Comparison of ENCODE assay signal across 8 cellular contexts in the genomic region with DNA sequence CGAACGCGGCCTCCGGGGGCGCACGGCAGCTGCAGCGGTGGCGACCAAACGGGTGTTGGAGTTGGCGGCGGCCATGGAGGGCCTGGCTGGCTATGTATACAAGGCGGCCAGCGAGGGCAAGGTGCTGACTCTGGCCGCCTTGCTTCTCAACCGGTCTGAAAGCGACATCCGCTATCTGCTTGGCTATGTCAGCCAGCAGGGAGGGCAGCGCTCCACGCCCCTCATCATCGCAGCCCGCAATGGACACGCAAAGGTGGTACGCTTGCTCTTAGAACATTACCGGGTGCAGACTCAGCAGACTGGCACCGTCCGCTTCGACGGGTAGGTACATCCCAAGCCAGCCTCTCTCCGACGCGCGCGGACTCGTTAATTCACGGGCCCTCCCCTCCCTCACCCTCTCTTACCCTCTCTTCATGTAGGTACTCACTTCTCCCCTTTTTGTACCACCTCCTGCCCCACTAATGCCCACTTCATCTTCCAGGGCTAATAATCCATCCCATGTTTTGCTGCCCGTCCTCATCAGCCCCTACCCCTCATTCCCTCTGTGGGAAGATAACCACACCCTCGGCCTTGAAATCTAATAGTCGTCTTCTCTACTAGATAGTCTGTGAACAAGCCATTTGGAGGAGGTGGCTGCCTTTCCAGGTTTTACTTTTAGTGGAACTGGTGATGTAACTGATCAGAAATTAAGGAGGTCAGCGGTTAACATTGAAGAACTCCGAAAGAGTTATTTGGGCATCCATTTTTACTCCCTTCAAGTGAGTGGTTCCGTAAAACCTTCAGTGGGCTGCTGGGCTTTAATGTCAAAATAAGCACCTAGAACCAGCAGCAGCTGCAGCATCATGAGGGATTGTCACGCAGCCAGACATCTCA. TPM values are rescaled to one million over a fixed set of nuclear protein-coding genes. Genes with fewer than 3 reads are reported as not detected.
DNase-seq lines count a peak whose midpoint lies in the region; ATAC-seq and TF ChIP-seq lines count a peak whose summit lies in the region.

No MANE protein-coding gene starts in this region.

- no peaks in the 10 kb centered on the region for H3K27me3 Mint-ChIP-seq in activated T-cell treated with anti-CD3 and anti-CD28 coated beads, Interleukin-2, amount 50 U/mL, for 24 hours
- H3K27me3 Mint-ChIP-seq in progenitor cell of endocrine pancreas = no peaks in the 10 kb centered on the region

- H3K4me3 Mint-ChIP-seq in activated T-cell treated with anti-CD3 and anti-CD28 coated beads, Interleukin-2, amount 50 U/mL, for 24 hours = peak overlapping the region; percentile 95
- H3K4me3 Mint-ChIP-seq in progenitor cell of endocrine pancreas (ENCODE audit: low read depth) = peak overlapping the region; percentile 95

- H3K9me3 Mint-ChIP-seq in activated T-cell treated with anti-CD3 and anti-CD28 coated beads, Interleukin-2, amount 50 U/mL, for 24 hours = no peaks in the 10 kb centered on the region
- no peaks in the 10 kb centered on the region for H3K9me3 Mint-ChIP-seq in progenitor cell of endocrine pancreas (ENCODE audit: low read depth)

- peaks cover 52% of the 10 kb centered on the region for H3K4me1 Mint-ChIP-seq in activated T-cell treated with anti-CD3 and anti-CD28 coated beads, Interleukin-2, amount 50 U/mL, for 24 hours (ENCODE audit: low read depth)
- peaks cover 55% of the 10 kb centered on the region for H3K4me1 Mint-ChIP-seq in progenitor cell of endocrine pancreas (ENCODE audit: low read depth)

- DNase-seq in NCI-H1105 (lab: John Stamatoyannopoulos, UW) = peak; percentile 52
- DNase-seq in activated T-cell treated with anti-CD3 and anti-CD28 coated beads, Interleukin-2, amount 50 U/mL, for 24 hours = no peak
- no peak for DNase-seq in foreskin keratinocyte
- DNase-seq in progenitor cell of endocrine pancreas (ENCODE audit: low spot score, unreplicated experiment) = no peak
- DNase-seq in retina = no peak

- H3K27ac ChIP-seq in C4-2B (peak overlapping the region; percentile 94), foreskin keratinocyte (peak overlapping the region; percentile 99)

- TF ChIP-seq CTCF in C4-2B (conservative IDR thresholded peaks at IDR 0.05) (no peak; the same call in 1 of the 2 replicates), foreskin keratinocyte (conservative IDR thresholded peaks at IDR 0.05) (peak; percentile 47), progenitor cell of endocrine pancreas (IDR thresholded peaks at IDR 0.05; ENCODE audit: unreplicated experiment) (no peak)

- H3K36me3 Mint-ChIP-seq in activated T-cell treated with anti-CD3 and anti-CD28 coated beads, Interleukin-2, amount 50 U/mL, for 24 hours (ENCODE audit: low read depth) = peaks cover 45% of the 10 kb centered on the region
- peaks cover 4% of the 10 kb centered on the region for H3K36me3 Mint-ChIP-seq in progenitor cell of endocrine pancreas (ENCODE audit: insufficient read depth)

- peak overlapping the region; percentile 95 for H3K27ac Mint-ChIP-seq in activated T-cell treated with anti-CD3 and anti-CD28 coated beads, Interleukin-2, amount 50 U/mL, for 24 hours
- peak overlapping the region; percentile 96 for H3K27ac Mint-ChIP-seq in progenitor cell of endocrine pancreas

- H3K4me1 ChIP-seq in foreskin keratinocyte = peaks cover 14% of the 10 kb centered on the region

- H3K27me3 ChIP-seq in foreskin keratinocyte = no peaks in the 10 kb centered on the region

- ATAC-seq in GM19455 (IDR thresholded peaks at IDR 0.05; ENCODE audit: unreplicated experiment) = peak; percentile 14
- peak; percentile 5 for ATAC-seq in foreskin keratinocyte
- no peak for ATAC-seq in GM21737 (IDR thresholded peaks at IDR 0.05; ENCODE audit: unreplicated experiment)

RNA-seq across cellular contexts. Expression of gene FEM1B, which starts 1.0 kb away (rescaled TPM):
- 42.6 and 44.5 TPM in 2 replicates for total RNA-seq in foreskin keratinocyte
- 7.9 and 9.0 TPM in 2 replicates for polyA plus RNA-seq in foreskin keratinocyte
- 45.9 and 50.5 TPM in 2 replicates for total RNA-seq in progenitor cell of endocrine pancreas

RNA-seq across cellular contexts. Expression of gene CLN6, which starts 49.1 kb away (rescaled TPM):
- total RNA-seq in foreskin keratinocyte (27.5 and 29.8 TPM in 2 replicates), progenitor cell of endocrine pancreas (46.6 and 48.4 TPM in 2 replicates)
- polyA plus RNA-seq in foreskin keratinocyte = 35.9 and 36.5 TPM in 2 replicates
